ENCODE assay signal across 1 cellular context in the genomic region with DNA sequence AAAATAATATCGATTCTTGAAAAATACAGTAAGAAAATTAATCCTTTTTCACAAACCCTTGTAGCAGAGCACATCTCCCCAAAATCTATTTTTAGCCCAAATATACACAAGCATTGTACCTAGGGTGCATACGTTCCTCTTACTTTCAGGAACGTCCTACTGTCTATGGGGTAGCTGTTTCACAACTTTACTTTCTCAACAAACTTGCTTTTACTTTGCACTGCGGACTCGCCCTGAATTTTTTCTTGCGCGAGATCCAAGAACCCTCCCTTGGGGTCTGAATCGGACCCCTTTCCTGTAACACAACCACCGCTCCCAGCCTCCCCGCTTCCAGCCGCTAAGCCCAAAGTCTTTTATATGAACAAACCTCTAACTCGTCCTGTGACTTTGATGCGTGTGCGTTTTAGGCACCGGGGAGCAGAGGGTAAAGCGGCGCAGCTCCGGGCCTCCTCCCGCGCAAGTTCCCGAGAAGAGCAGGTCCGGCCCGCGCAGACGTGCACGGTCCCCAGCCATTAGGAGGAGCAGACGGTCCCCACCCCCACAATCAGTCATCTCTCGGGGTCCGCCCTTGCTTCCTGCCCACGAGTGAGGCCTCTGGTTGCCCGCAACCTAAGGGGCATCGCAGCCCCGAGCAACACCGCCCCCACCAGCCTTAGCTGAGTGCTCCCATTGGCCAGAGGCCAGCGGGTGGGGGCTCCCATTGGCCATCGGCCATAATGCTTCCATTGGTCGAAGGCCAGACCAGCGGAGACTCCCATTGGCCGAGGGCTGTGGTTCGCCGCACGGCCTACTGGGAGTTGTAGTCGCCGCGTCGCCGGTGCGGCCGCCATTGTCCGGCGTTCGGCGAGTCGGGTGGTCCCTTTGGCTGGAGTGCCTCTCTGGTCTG.
A peak's percentile ranks its signal among the peaks of the same experiment; 100 is the strongest.
TF ChIP-seq lines count a peak whose summit lies in the region.

TSS of gene ZNF8 (plus strand) at position 800 of the 886 bp plus-strand sequence. CDS start 127 bp downstream, outside the sequence.

TF ChIP-seq in HEK293, 187 proteins besides CTCF, POLR2A, EP300 and RAD21 (continued from another document and continues in another):
- TF ChIP-seq, protein P1, sequence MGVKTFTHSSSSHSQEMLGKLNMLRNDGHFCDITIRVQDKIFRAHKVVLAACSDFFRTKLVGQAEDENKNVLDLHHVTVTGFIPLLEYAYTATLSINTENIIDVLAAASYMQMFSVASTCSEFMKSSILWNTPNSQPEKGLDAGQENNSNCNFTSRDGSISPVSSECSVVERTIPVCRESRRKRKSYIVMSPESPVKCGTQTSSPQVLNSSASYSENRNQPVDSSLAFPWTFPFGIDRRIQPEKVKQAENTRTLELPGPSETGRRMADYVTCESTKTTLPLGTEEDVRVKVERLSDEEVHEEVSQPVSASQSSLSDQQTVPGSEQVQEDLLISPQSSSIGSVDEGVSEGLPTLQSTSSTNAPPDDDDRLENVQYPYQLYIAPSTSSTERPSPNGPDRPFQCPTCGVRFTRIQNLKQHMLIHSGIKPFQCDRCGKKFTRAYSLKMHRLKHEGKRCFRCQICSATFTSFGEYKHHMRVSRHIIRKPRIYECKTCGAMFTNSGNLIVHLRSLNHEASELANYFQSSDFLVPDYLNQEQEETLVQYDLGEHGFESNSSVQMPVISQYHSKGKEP (tag by site-specific recombination; IDR thresholded peaks at IDR 0.05) = no peak
- TF ChIP-seq, protein P2, sequence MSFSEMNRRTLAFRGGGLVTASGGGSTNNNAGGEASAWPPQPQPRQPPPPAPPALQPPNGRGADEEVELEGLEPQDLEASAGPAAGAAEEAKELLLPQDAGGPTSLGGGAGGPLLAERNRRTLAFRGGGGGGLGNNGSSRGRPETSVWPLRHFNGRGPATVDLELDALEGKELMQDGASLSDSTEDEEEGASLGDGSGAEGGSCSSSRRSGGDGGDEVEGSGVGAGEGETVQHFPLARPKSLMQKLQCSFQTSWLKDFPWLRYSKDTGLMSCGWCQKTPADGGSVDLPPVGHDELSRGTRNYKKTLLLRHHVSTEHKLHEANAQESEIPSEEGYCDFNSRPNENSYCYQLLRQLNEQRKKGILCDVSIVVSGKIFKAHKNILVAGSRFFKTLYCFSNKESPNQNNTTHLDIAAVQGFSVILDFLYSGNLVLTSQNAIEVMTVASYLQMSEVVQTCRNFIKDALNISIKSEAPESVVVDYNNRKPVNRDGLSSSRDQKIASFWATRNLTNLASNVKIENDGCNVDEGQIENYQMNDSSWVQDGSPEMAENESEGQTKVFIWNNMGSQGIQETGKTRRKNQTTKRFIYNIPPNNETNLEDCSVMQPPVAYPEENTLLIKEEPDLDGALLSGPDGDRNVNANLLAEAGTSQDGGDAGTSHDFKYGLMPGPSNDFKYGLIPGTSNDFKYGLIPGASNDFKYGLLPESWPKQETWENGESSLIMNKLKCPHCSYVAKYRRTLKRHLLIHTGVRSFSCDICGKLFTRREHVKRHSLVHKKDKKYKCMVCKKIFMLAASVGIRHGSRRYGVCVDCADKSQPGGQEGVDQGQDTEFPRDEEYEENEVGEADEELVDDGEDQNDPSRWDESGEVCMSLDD (tag by site-specific recombination; IDR thresholded peaks at IDR 0.05) = peak; percentile 94
- TF ChIP-seq ZNF140 (tag by site-specific recombination; IDR thresholded peaks at IDR 0.05) (no peak), MEIS1 (CRISPR knock-in tag; IDR thresholded peaks at IDR 0.05; ENCODE audit: borderline replicate concordance) (no peak), ZNF701 (tag by site-specific recombination; IDR thresholded peaks at IDR 0.05) (no peak), ZNF510 (tag by site-specific recombination; IDR thresholded peaks at IDR 0.05; ENCODE audit: insufficient replicate concordance) (no peak), ZNF76 (tag by site-specific recombination; IDR thresholded peaks at IDR 0.05; ENCODE audit: borderline replicate concordance, low read depth) (peak; percentile 94), TCF7L2 (IDR thresholded peaks at IDR 0.05; ENCODE audit: borderline replicate concordance, low read depth, low read length) (no peak), ZNF350 (tag by site-specific recombination; IDR thresholded peaks at IDR 0.05) (no peak), ZBTB7A (tag by site-specific recombination; IDR thresholded peaks at IDR 0.05; ENCODE audit: low read depth) (no peak), ZNF521 (tag by site-specific recombination; IDR thresholded peaks at IDR 0.05) (no peak), ELK4 (IDR thresholded peaks at IDR 0.05; ENCODE audit: borderline replicate concordance, low read depth, low read length) (no peak), BCL6B (tag by site-specific recombination; IDR thresholded peaks at IDR 0.05) (no peak), ZNF621 (tag by site-specific recombination; IDR thresholded peaks at IDR 0.05) (no peak), ZNF24 (tag by site-specific recombination; IDR thresholded peaks at IDR 0.05) (no peak), KLF9 (tag by site-specific recombination; IDR thresholded peaks at IDR 0.05; ENCODE audit: low read depth) (peak; percentile 71), ZNF549 (tag by site-specific recombination; IDR thresholded peaks at IDR 0.05) (no peak), ZNF114 (tag by site-specific recombination; IDR thresholded peaks at IDR 0.05) (no peak), ZNF560 (tag by site-specific recombination; IDR thresholded peaks at IDR 0.05; ENCODE audit: borderline replicate concordance) (no peak), ZNF223 (tag by site-specific recombination; IDR thresholded peaks at IDR 0.05) (no peak), KLF1 (tag by site-specific recombination; IDR thresholded peaks at IDR 0.05) (peak; percentile 95), WT1 (tag by site-specific recombination; IDR thresholded peaks at IDR 0.05) (no peak), ZNF121 (tag by site-specific recombination; IDR thresholded peaks at IDR 0.05) (no peak), TRIM28 (IDR thresholded peaks at IDR 0.05; ENCODE audit: borderline replicate concordance, low read length) (no peak), ZNF112 (tag by site-specific recombination; IDR thresholded peaks at IDR 0.05) (no peak), ZFP37 (tag by site-specific recombination; IDR thresholded peaks at IDR 0.05) (peak; percentile 40), EGR2 (tag by site-specific recombination; IDR thresholded peaks at IDR 0.05; ENCODE audit: low read depth) (peak; percentile 93), PRDM6 (tag by site-specific recombination; IDR thresholded peaks at IDR 0.05) (no peak), ZNF211 (tag by site-specific recombination; IDR thresholded peaks at IDR 0.05; ENCODE audit: low read depth) (no peak), ZBTB21 (tag by site-specific recombination; IDR thresholded peaks at IDR 0.05) (no peak), ZNF558 (tag by site-specific recombination; IDR thresholded peaks at IDR 0.05) (no peak; the same call in 1 of the 2 replicates), PATZ1 (tag by site-specific recombination; IDR thresholded peaks at IDR 0.05) (peak; percentile 98), ZNF473 (tag by site-specific recombination; IDR thresholded peaks at IDR 0.05) (no peak)
- TF ChIP-seq, protein P3, sequence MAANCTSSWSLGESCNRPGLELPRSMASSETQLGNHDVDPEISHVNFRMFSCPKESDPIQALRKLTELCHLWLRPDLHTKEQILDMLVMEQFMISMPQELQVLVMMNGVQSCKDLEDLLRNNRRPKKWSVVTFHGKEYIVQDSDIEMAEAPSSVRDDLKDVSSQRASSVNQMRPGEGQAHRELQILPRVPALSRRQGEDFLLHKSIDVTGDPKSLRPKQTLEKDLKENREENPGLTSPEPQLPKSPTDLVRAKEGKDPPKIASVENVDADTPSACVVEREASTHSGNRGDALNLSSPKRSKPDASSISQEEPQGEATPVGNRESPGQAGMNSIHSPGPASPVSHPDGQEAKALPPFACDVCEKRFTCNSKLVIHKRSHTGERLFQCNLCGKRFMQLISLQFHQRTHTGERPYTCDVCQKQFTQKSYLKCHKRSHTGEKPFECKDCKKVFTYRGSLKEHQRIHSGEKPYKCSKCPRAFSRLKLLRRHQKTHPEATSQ (tag by site-specific recombination; IDR thresholded peaks at IDR 0.05) = no peak
- TF ChIP-seq, protein P4, sequence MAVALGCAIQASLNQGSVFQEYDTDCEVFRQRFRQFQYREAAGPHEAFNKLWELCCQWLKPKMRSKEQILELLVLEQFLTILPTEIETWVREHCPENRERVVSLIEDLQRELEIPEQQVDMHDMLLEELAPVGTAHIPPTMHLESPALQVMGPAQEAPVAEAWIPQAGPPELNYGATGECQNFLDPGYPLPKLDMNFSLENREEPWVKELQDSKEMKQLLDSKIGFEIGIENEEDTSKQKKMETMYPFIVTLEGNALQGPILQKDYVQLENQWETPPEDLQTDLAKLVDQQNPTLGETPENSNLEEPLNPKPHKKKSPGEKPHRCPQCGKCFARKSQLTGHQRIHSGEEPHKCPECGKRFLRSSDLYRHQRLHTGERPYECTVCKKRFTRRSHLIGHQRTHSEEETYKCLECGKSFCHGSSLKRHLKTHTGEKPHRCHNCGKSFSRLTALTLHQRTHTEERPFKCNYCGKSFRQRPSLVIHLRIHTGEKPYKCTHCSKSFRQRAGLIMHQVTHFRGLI (tag by site-specific recombination; IDR thresholded peaks at IDR 0.05) = no peak
- TF ChIP-seq, protein P5, sequence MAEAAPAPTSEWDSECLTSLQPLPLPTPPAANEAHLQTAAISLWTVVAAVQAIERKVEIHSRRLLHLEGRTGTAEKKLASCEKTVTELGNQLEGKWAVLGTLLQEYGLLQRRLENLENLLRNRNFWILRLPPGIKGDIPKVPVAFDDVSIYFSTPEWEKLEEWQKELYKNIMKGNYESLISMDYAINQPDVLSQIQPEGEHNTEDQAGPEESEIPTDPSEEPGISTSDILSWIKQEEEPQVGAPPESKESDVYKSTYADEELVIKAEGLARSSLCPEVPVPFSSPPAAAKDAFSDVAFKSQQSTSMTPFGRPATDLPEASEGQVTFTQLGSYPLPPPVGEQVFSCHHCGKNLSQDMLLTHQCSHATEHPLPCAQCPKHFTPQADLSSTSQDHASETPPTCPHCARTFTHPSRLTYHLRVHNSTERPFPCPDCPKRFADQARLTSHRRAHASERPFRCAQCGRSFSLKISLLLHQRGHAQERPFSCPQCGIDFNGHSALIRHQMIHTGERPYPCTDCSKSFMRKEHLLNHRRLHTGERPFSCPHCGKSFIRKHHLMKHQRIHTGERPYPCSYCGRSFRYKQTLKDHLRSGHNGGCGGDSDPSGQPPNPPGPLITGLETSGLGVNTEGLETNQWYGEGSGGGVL (tag by site-specific recombination; IDR thresholded peaks at IDR 0.05) = no peak
